In genomic region chr3:177749836-177750235, GRCh38 we compare ENCODE assay signal across 28 cellular contexts.
"Had no signal": no experiment of that assay in that cellular context is flagged by ENCODE, and none has a peak within 500 bp of the region (broad histone marks: within the 10 kb centered on the region; RNA-seq: fewer than 3 reads in every experiment).

No MANE protein-coding gene starts in this region.

- H3K9me3 Mint-ChIP-seq: stimulated activated effector memory CD8-positive, alpha-beta T cell treated with anti-CD3 and anti-CD28 coated beads, Interleukin-12 subunit alpha, Interleukin-12 subunit beta, amount 100 ng/mL, for 72 hours; stimulated activated memory B cell treated with anti-CD40 and anti-IgM and Interleukin-4, amounts not matched to agents 10 μg/mL and 1 μg/mL and 100 μg/mL, for 72 hours; stimulated activated naive B cell treated with anti-CD40 and anti-IgM and Interleukin-4, amounts not matched to agents 10 μg/mL and 1 μg/mL and 100 μg/mL, for 72 hours; stimulated activated naive CD8-positive, alpha-beta T cell treated with anti-CD3 and anti-CD28 coated beads, Interleukin-15, amount 100 ng/mL, for 72 hours; stimulated activated naive CD8-positive, alpha-beta T cell treated with anti-CD3 and anti-CD28 coated beads, Interleukin-15, Interleukin-2, amounts not matched to agents 100 ng/mL and 50 ng/mL, for 24 hours; type B pancreatic cell had no signal

- H3K4me3 Mint-ChIP-seq: stimulated activated effector memory CD8-positive, alpha-beta T cell treated with anti-CD3 and anti-CD28 coated beads, Interleukin-12 subunit alpha, Interleukin-12 subunit beta, amount 100 ng/mL, for 72 hours; stimulated activated memory B cell treated with anti-CD40 and anti-IgM and Interleukin-4, amounts not matched to agents 10 μg/mL and 1 μg/mL and 100 μg/mL, for 72 hours; stimulated activated naive B cell treated with anti-CD40 and anti-IgM and Interleukin-4, amounts not matched to agents 10 μg/mL and 1 μg/mL and 100 μg/mL, for 72 hours; stimulated activated naive CD8-positive, alpha-beta T cell treated with anti-CD3 and anti-CD28 coated beads, Interleukin-15, amount 100 ng/mL, for 72 hours; stimulated activated naive CD8-positive, alpha-beta T cell treated with anti-CD3 and anti-CD28 coated beads, Interleukin-15, Interleukin-2, amounts not matched to agents 100 ng/mL and 50 ng/mL, for 24 hours; type B pancreatic cell had no signal

- H3K27me3 ChIP-seq: stomach, suprapubic skin, testis, thyroid gland, tibial artery, tibial nerve, transverse colon, upper lobe of left lung, upper lobe of right lung, uterus, vagina had no signal

- H3K36me3 ChIP-seq: stomach, suprapubic skin, thoracic aorta, thyroid gland, tibial artery, tibial nerve, transverse colon, upper lobe of left lung, upper lobe of right lung, uterus, vagina had no signal

- DNase-seq: stimulated activated CD4-positive, alpha-beta T cell treated with anti-CD3 and anti-CD28 coated beads, Interleukin-2, amount 100 ng/mL, for 48 hours; stimulated activated CD4-positive, alpha-beta T cell treated with anti-CD3 and anti-CD28 coated beads, Interleukin-4, amount 100 ng/mL, for 1 hour; stimulated activated CD4-positive, alpha-beta T cell treated with anti-CD3 and anti-CD28 coated beads, Interleukin-4, amount 100 ng/mL, for 24 hours; stimulated activated CD4-positive, alpha-beta T cell treated with anti-CD3 and anti-CD28 coated beads, Interleukin-4, amount 100 ng/mL, for 4 hours; stimulated activated CD8-positive, alpha-beta memory T cell treated with anti-CD3 and anti-CD28 coated beads, Interleukin-4, amount 100 ng/mL, for 48 hours; stimulated activated naive B cell treated with anti-CD40 and anti-IgM and Interleukin-4, amounts not matched to agents 10 μg/mL and 1 μg/mL and 100 μg/mL, for 72 hours; stimulated activated naive CD4-positive, alpha-beta T cell; stimulated activated naive CD4-positive, alpha-beta T cell treated with Interleukin-2 at 50 U/mL for 16 hours; stimulated activated naive CD8-positive, alpha-beta T cell treated with anti-CD3 and anti-CD28 coated beads, Interleukin-15, amount 100 ng/mL, for 72 hours; stimulated activated naive CD8-positive, alpha-beta T cell treated with anti-CD3 and anti-CD28 coated beads, Interleukin-15, Interleukin-2, amounts not matched to agents 100 U/mL and 50 U/mL, for 24 hours; stomach; substantia nigra; testis; thyroid gland; tibial artery; transverse colon; upper lobe of left lung; upper lobe of right lung; uterus had no signal

- FAIRE-seq: urothelium cell line had no signal

- H3K9me3 ChIP-seq: stomach, suprapubic skin, testis, thoracic aorta, thyroid gland, tibial artery, tibial nerve, transverse colon, upper lobe of left lung, upper lobe of right lung, uterus, vagina had no signal

- H3K27me3 Mint-ChIP-seq: stimulated activated naive B cell treated with anti-CD40 and anti-IgM and Interleukin-4, amounts not matched to agents 10 μg/mL and 1 μg/mL and 100 μg/mL, for 72 hours; stimulated activated naive CD8-positive, alpha-beta T cell treated with anti-CD3 and anti-CD28 coated beads, Interleukin-15, amount 100 ng/mL, for 72 hours; stimulated activated naive CD8-positive, alpha-beta T cell treated with anti-CD3 and anti-CD28 coated beads, Interleukin-15, Interleukin-2, amounts not matched to agents 100 ng/mL and 50 ng/mL, for 24 hours; type B pancreatic cell had no signal

- ATAC-seq: stimulated activated effector memory CD8-positive, alpha-beta T cell treated with anti-CD3 and anti-CD28 coated beads, Interleukin-12 subunit alpha, Interleukin-12 subunit beta, amount 100 ng/mL, for 72 hours; stimulated activated memory B cell treated with anti-CD40 and anti-IgM and Interleukin-4, amounts not matched to agents 10 μg/mL and 1 μg/mL and 100 μg/mL, for 72 hours; stimulated activated naive B cell treated with anti-CD40 and anti-IgM and Interleukin-4, amounts not matched to agents 10 μg/mL and 1 μg/mL and 100 μg/mL, for 72 hours; stimulated activated naive CD8-positive, alpha-beta T cell treated with anti-CD3 and anti-CD28 coated beads, Interleukin-15, amount 100 ng/mL, for 72 hours; stimulated activated naive CD8-positive, alpha-beta T cell treated with anti-CD3 and anti-CD28 coated beads, Interleukin-15, Interleukin-2, amounts not matched to agents 100 U/mL and 50 U/mL, for 24 hours; upper lobe of right lung had no signal

- H3K27ac ChIP-seq: stomach, suprapubic skin, testis, thoracic aorta, thyroid gland, tibial artery, tibial nerve, transverse colon, upper lobe of left lung, upper lobe of right lung, uterus, vagina had no signal

- H3K4me1 Mint-ChIP-seq: stimulated activated memory B cell treated with anti-CD40 and anti-IgM and Interleukin-4, amounts not matched to agents 10 μg/mL and 1 μg/mL and 100 μg/mL, for 72 hours; stimulated activated naive B cell treated with anti-CD40 and anti-IgM and Interleukin-4, amounts not matched to agents 10 μg/mL and 1 μg/mL and 100 μg/mL, for 72 hours; stimulated activated naive CD8-positive, alpha-beta T cell treated with anti-CD3 and anti-CD28 coated beads, Interleukin-15, amount 100 ng/mL, for 72 hours had no signal

- H3K27ac Mint-ChIP-seq: stimulated activated effector memory CD8-positive, alpha-beta T cell treated with anti-CD3 and anti-CD28 coated beads, Interleukin-12 subunit alpha, Interleukin-12 subunit beta, amount 100 ng/mL, for 72 hours; stimulated activated memory B cell treated with anti-CD40 and anti-IgM and Interleukin-4, amounts not matched to agents 10 μg/mL and 1 μg/mL and 100 μg/mL, for 72 hours; stimulated activated naive B cell treated with anti-CD40 and anti-IgM and Interleukin-4, amounts not matched to agents 10 μg/mL and 1 μg/mL and 100 μg/mL, for 72 hours; stimulated activated naive CD8-positive, alpha-beta T cell treated with anti-CD3 and anti-CD28 coated beads, Interleukin-15, amount 100 ng/mL, for 72 hours; stimulated activated naive CD8-positive, alpha-beta T cell treated with anti-CD3 and anti-CD28 coated beads, Interleukin-15, Interleukin-2, amounts not matched to agents 100 ng/mL and 50 ng/mL, for 24 hours; type B pancreatic cell had no signal

- H3K4me3 ChIP-seq: stomach, suprapubic skin, testis, thoracic aorta, thyroid gland, tibial artery, tibial nerve, transverse colon, upper lobe of left lung, upper lobe of right lung, uterus, vagina had no signal

- H3K4me1 ChIP-seq: uterus had no signal

- H3K36me3 Mint-ChIP-seq: stimulated activated effector memory CD8-positive, alpha-beta T cell treated with anti-CD3 and anti-CD28 coated beads, Interleukin-12 subunit alpha, Interleukin-12 subunit beta, amount 100 ng/mL, for 72 hours; stimulated activated memory B cell treated with anti-CD40 and anti-IgM and Interleukin-4, amounts not matched to agents 10 μg/mL and 1 μg/mL and 100 μg/mL, for 72 hours; stimulated activated naive B cell treated with anti-CD40 and anti-IgM and Interleukin-4, amounts not matched to agents 10 μg/mL and 1 μg/mL and 100 μg/mL, for 72 hours; type B pancreatic cell had no signal
